In the genomic region with DNA sequence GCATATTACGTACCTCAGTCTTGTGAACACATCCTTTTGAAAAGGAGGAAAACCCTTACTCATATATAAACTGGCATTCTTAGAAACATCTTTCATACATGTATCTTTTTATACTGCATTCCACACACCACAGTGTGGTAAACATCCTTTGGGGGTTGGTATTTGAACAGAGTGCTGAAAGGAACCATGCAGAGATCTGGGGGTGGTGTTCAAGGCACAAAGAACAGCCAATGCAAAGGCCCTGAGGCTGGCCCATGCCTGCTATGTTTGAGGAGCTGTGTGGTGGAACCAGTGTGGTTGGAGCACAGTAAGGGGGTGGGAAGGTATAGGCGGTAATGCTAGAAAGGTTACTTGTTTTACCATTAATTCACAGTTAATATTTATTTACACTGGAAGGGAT, we compare ENCODE assay signal across 1 cellular context.
TF ChIP-seq lines count a peak whose summit lies in the region.

No MANE protein-coding gene starts in this region.

TF ChIP-seq in HepG2, 621 proteins besides CTCF, POLR2A, EP300 and RAD21:
- TF ChIP-seq ZNF614 (CRISPR knock-in tag; IDR thresholded peaks at IDR 0.05; ENCODE audit: borderline replicate concordance) (no peak), NFATC3 (CRISPR knock-in tag; IDR thresholded peaks at IDR 0.05) (no peak), CEBPG (CRISPR knock-in tag; IDR thresholded peaks at IDR 0.05) (no peak), NFYB (CRISPR knock-in tag; IDR thresholded peaks at IDR 0.05) (no peak), TBL1XR1 (IDR thresholded peaks at IDR 0.05; ENCODE audit: borderline replicate concordance, low read length, partially characterized antibody) (no peak), POGZ (CRISPR knock-in tag; IDR thresholded peaks at IDR 0.05) (no peak), HNRNPLL (IDR thresholded peaks at IDR 0.05; ENCODE audit: low read depth, low read length, poor library complexity, severe bottlenecking) (no peak), FOSL1 (CRISPR knock-in tag; IDR thresholded peaks at IDR 0.05; ENCODE audit: borderline replicate concordance) (no peak), JUNB (CRISPR knock-in tag; IDR thresholded peaks at IDR 0.05; ENCODE audit: borderline replicate concordance) (no peak)
TF ChIP-seq in HepG2: peak in this region for 0.
